In genomic region chr20:20578838-20579237, GRCh38 we compare ENCODE assay signal across 38 cellular contexts.
"Had no signal": no experiment of that assay in that cellular context is flagged by ENCODE, and none has a peak within 500 bp of the region (broad histone marks: within the 10 kb centered on the region; RNA-seq: fewer than 3 reads in every experiment).

No MANE protein-coding gene starts in this region.

- H3K27ac Mint-ChIP-seq: activated B cell treated with CpG ODN at 0.5 μM for 24 hours; activated CD4-positive, alpha-beta memory T cell treated with anti-CD3 and anti-CD28 coated beads for 36 hours; activated CD4-positive, alpha-beta T cell treated with anti-CD3 and anti-CD28 coated beads, Interleukin-2, amount 10 ng/mL, durations not matched to agents 24 days and 14 days; activated CD8-positive, alpha-beta T cell treated with anti-CD3 and anti-CD28 coated beads for 36 hours; activated naive CD4-positive, alpha-beta T cell treated with anti-CD3 and anti-CD28 coated beads for 36 hours; activated naive CD4-positive, alpha-beta T cell treated with anti-CD3 and anti-CD28 coated beads, Interleukin-2, amount 50 U/mL, for 72 hours; activated naive CD8-positive, alpha-beta T cell treated with anti-CD3 and anti-CD28 coated beads for 36 hours; activated T-cell treated with anti-CD3 and anti-CD28 coated beads, Interleukin-2, amount 50 U/mL, for 72 hours; activated T-helper 1 cell treated with anti-CD3 and anti-CD28 coated beads, Interleukin-12 subunit alpha, Interleukin-12 subunit beta, Interleukin-2, Interleukin-4 antibody, amounts not matched to agents 30 ng/mL and 10 ng/mL and 1 ng/mL, durations not matched to agents 14 hours and 24 hours and 36 hours; activated T-helper 17 cell treated with anti-CD3 and anti-CD28 coated beads, Interleukin-2, amount 50 U/mL, for 72 hours; brain; T-helper 1 cell treated with Interleukin-12 subunit alpha and Interleukin-12 subunit beta and Interleukin-4 antibody, amounts not matched to agents 30 μg/mL and 1 μg/mL, for 36 hours; T-helper 2 cell treated with Interferon-gamma antibody and Interleukin-4, amounts not matched to agents 5 μg/mL and 100 μg/mL, for 36 hours had no signal

- H3K27ac ChIP-seq: adrenal gland, ascending aorta, cardiac muscle cell, VCaP had no signal

- H3K4me3 Mint-ChIP-seq: activated B cell treated with CpG ODN at 0.5 μM for 24 hours; activated CD4-positive, alpha-beta memory T cell treated with anti-CD3 and anti-CD28 coated beads for 36 hours; activated CD4-positive, alpha-beta T cell treated with anti-CD3 and anti-CD28 coated beads, Interleukin-2, amount 10 ng/mL, durations not matched to agents 24 days and 14 days; activated CD8-positive, alpha-beta T cell treated with anti-CD3 and anti-CD28 coated beads for 36 hours; activated naive CD4-positive, alpha-beta T cell treated with anti-CD3 and anti-CD28 coated beads for 36 hours; activated naive CD8-positive, alpha-beta T cell treated with anti-CD3 and anti-CD28 coated beads for 36 hours; activated T-cell treated with anti-CD3 and anti-CD28 coated beads, Interleukin-2, amount 50 U/mL, for 4 hours; activated T-cell treated with anti-CD3 and anti-CD28 coated beads, Interleukin-2, amount 50 U/mL, for 72 hours; activated T-helper 1 cell treated with anti-CD3 and anti-CD28 coated beads, Interleukin-12 subunit alpha, Interleukin-12 subunit beta, Interleukin-2, Interleukin-4 antibody, amounts not matched to agents 30 ng/mL and 10 ng/mL and 1 ng/mL, durations not matched to agents 14 hours and 24 hours and 36 hours; activated T-helper 17 cell treated with anti-CD3 and anti-CD28 coated beads, Interleukin-2, amount 50 U/mL, for 72 hours; brain; central memory CD8-positive, alpha-beta T cell; T-helper 1 cell treated with Interleukin-12 subunit alpha and Interleukin-12 subunit beta and Interleukin-4 antibody, amounts not matched to agents 30 μg/mL and 1 μg/mL, for 36 hours; T-helper 2 cell treated with Interferon-gamma antibody and Interleukin-4, amounts not matched to agents 5 μg/mL and 100 μg/mL, for 36 hours had no signal

- H3K4me1 ChIP-seq: ascending aorta had no signal

- H3K27me3 ChIP-seq: adrenal gland, ascending aorta, cardiac muscle cell had no signal

- H3K4me3 ChIP-seq: adrenal gland, ascending aorta, cardiac muscle cell had no signal

- H3K9me3 Mint-ChIP-seq: activated B cell treated with CpG ODN at 0.5 μM for 24 hours; activated CD4-positive, alpha-beta memory T cell treated with anti-CD3 and anti-CD28 coated beads for 36 hours; activated CD4-positive, alpha-beta T cell treated with anti-CD3 and anti-CD28 coated beads, Interleukin-2, amount 10 ng/mL, durations not matched to agents 24 days and 14 days; activated CD8-positive, alpha-beta T cell treated with anti-CD3 and anti-CD28 coated beads for 36 hours; activated naive CD4-positive, alpha-beta T cell treated with anti-CD3 and anti-CD28 coated beads for 36 hours; activated naive CD4-positive, alpha-beta T cell treated with anti-CD3 and anti-CD28 coated beads, Interleukin-2, amount 50 U/mL, for 72 hours; activated naive CD8-positive, alpha-beta T cell treated with anti-CD3 and anti-CD28 coated beads for 36 hours; activated T-cell treated with anti-CD3 and anti-CD28 coated beads, Interleukin-2, amount 50 U/mL, for 4 hours; activated T-cell treated with anti-CD3 and anti-CD28 coated beads, Interleukin-2, amount 50 U/mL, for 72 hours; activated T-helper 1 cell treated with anti-CD3 and anti-CD28 coated beads, Interleukin-12 subunit alpha, Interleukin-12 subunit beta, Interleukin-2, Interleukin-4 antibody, amounts not matched to agents 30 ng/mL and 10 ng/mL and 1 ng/mL, durations not matched to agents 14 hours and 24 hours and 36 hours; activated T-helper 17 cell treated with anti-CD3 and anti-CD28 coated beads, Interleukin-2, amount 50 U/mL, for 72 hours; brain; central memory CD8-positive, alpha-beta T cell; T-helper 1 cell treated with Interleukin-12 subunit alpha and Interleukin-12 subunit beta and Interleukin-4 antibody, amounts not matched to agents 30 μg/mL and 1 μg/mL, for 36 hours; T-helper 2 cell treated with Interferon-gamma antibody and Interleukin-4, amounts not matched to agents 5 μg/mL and 100 μg/mL, for 36 hours had no signal

- ATAC-seq: activated CD8-positive, alpha-beta T cell treated with anti-CD3 and anti-CD28 coated beads for 36 hours; activated naive CD4-positive, alpha-beta T cell treated with anti-CD3 and anti-CD28 coated beads, Interleukin-2, amount 50 U/mL, for 72 hours; activated T-cell treated with anti-CD3 and anti-CD28 coated beads, Interleukin-2, amount 50 U/mL, for 4 hours; activated T-cell treated with anti-CD3 and anti-CD28 coated beads, Interleukin-2, amount 50 U/mL, for 72 hours; activated T-helper 17 cell treated with anti-CD3 and anti-CD28 coated beads, Interleukin-2, amount 50 U/mL, for 72 hours had no signal

- H3K4me1 Mint-ChIP-seq: activated B cell treated with CpG ODN at 0.5 μM for 24 hours; activated T-helper 17 cell treated with anti-CD3 and anti-CD28 coated beads, Interleukin-2, amount 50 U/mL, for 72 hours; brain; central memory CD8-positive, alpha-beta T cell had no signal

- FAIRE-seq: bronchial epithelial cell, TTC549 had no signal

- DNase-seq: activated B cell treated with CpG ODN at 0.5 μM for 24 hours; activated CD4-positive, alpha-beta memory T cell treated with anti-CD3 and anti-CD28 coated beads for 36 hours; activated CD4-positive, alpha-beta T cell treated with anti-CD3 and anti-CD28 coated beads for 4 hours; activated CD4-positive, alpha-beta T cell treated with anti-CD3 and anti-CD28 coated beads, Interleukin-2, amount 10 ng/mL, durations not matched to agents 24 days and 14 days; activated CD4-positive, alpha-beta T cell treated with anti-CD3 and anti-CD28 coated beads, Interleukin-2, amount 50 U/mL, for 1 hour; activated CD4-positive, alpha-beta T cell treated with anti-CD3 and anti-CD28 coated beads, Interleukin-2, amount 50 U/mL, for 4 hours; activated CD4-positive, CD25-positive, alpha-beta regulatory T cell treated with anti-CD3 and anti-CD28 coated beads, Interleukin-2, amount 50 U/mL, for 72 hours; activated CD8-positive, alpha-beta memory T cell treated with anti-CD3 and anti-CD28 coated beads, Interleukin-2, amount 50 U/mL, for 4 hours; activated CD8-positive, alpha-beta T cell treated with anti-CD3 and anti-CD28 coated beads for 36 hours; activated effector memory CD4-positive, alpha-beta T cell treated with anti-CD3 and anti-CD28 coated beads, Interleukin-2, amount 50 U/mL, for 16 hours; activated gamma-delta T cell treated with Interleukin-2 at 50 U/mL for 16 hours; activated naive CD4-positive, alpha-beta T cell; activated naive CD4-positive, alpha-beta T cell treated with anti-CD3 and anti-CD28 coated beads for 36 hours; activated naive CD4-positive, alpha-beta T cell treated with anti-CD3 and anti-CD28 coated beads, Interleukin-2, amount 50 U/mL, for 16 hours; activated naive CD8-positive, alpha-beta T cell treated with anti-CD3 and anti-CD28 coated beads for 36 hours; activated T-cell treated with anti-CD3 and anti-CD28 coated beads for 4 hours; activated T-cell treated with anti-CD3 and anti-CD28 coated beads, Interleukin-2, amount 50 U/mL, for 1 hour; activated T-cell treated with anti-CD3 and anti-CD28 coated beads, Interleukin-2, amount 50 U/mL, for 4 hours; activated T-cell treated with anti-CD3 and anti-CD28 coated beads, Interleukin-2, amount 50 U/mL, for 72 hours; adrenal gland; amniotic stem cell; caudate nucleus; cerebellar nuclear complex; T-helper 1 cell; T-helper 2 cell; T-helper 9 cell had no signal

- H3K9me3 ChIP-seq: adrenal gland, ascending aorta had no signal

- H3K27me3 Mint-ChIP-seq: activated B cell treated with CpG ODN at 0.5 μM for 24 hours; activated CD4-positive, alpha-beta memory T cell treated with anti-CD3 and anti-CD28 coated beads for 36 hours; activated CD4-positive, alpha-beta T cell treated with anti-CD3 and anti-CD28 coated beads, Interleukin-2, amount 10 ng/mL, durations not matched to agents 24 days and 14 days; activated CD8-positive, alpha-beta T cell treated with anti-CD3 and anti-CD28 coated beads for 36 hours; activated naive CD8-positive, alpha-beta T cell treated with anti-CD3 and anti-CD28 coated beads for 36 hours; activated T-helper 17 cell treated with anti-CD3 and anti-CD28 coated beads, Interleukin-2, amount 50 U/mL, for 72 hours; brain; central memory CD8-positive, alpha-beta T cell had no signal
